21 cellular contexts compared by ENCODE assay signal in the genomic region with DNA sequence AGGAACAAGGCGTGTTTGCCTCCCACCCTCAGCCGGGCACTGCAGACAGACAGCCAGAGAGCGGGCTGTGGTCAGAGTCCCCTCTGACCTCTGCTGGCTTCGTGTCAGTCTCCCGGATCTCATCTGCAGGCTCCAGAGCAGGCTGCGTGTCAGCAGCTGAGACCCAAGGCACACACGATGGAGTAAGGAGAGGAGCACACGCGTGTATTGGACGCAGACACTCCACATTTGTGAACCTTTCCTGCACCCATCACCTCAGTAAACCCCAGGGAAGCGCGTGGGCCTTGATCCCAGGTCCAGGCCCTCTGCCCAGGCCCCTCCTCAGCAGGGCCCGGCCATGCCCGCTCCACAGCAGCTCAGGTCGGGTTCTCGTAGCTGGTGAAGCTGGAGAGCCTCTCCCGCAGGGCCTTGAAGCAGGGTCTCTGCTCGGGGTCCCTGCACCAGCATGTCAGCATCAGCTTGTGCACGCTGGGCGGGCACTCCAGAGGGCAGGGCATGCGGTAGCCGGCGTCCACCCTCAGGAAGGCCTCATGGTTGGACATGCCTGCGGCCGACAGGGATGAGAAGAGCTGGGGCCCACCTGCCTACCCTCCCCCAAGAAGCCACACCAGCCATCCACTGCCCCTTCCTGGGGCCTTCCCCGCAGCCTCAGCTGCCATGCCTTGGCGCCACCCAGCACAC. TPM values are rescaled to one million over a fixed set of nuclear protein-coding genes. Genes with fewer than 3 reads are reported as not detected.
A peak's percentile ranks its signal among the peaks of the same experiment; 100 is the strongest.
DNase-seq lines count a peak whose midpoint lies in the region; ATAC-seq, FAIRE-seq and TF ChIP-seq lines count a peak whose summit lies in the region.
"Had no signal": no experiment of that assay in that cellular context is flagged by ENCODE, and none has a peak within 500 bp of the region (broad histone marks: within the 10 kb centered on the region; RNA-seq: fewer than 3 reads in every experiment).

No MANE protein-coding gene starts in this region.

- TF ChIP-seq EP300 in HepG2 (IDR thresholded peaks at IDR 0.05; ENCODE audit: low read depth in 2 of 2, low read length in 2 of 2) (no peak), HepG2 (CRISPR knock-in tag; IDR thresholded peaks at IDR 0.05; ENCODE audit: borderline replicate concordance) (no peak)

- in situ Hi-C loops in HepG2 (cut with HindIII; ENCODE audit: extremely low pct_ligation_motif_present, low pct_unique_long_range_greater_than_20kb), result no loop called here

- no peak overlapping the region for H2AFZ ChIP-seq in HepG2 (ENCODE audit: low read length)

- POLR2A ChIA-PET in HepG2 (lab: Yijun Ruan, JAX), result interaction anchor here (0.6 to 1.0 kb wide), 2 partner anchors 8 to 124 kb away, joined by 3 to 4 read pairs; a partner anchor contains a TSS

- WGBS in HepG2 (ENCODE audit: low lambda C conversion rate), result 26% methylated on average over 19 of the region's 27 CpGs

- H3K9ac ChIP-seq in HepG2 (ENCODE audit: insufficient read depth, low read depth, low read length), result no peak overlapping the region

- no TSS peak for BruUV-seq in HepG2 (replicated peaks; lab: Mats Ljungman, UMichigan)

- H3K4me1 ChIP-seq in RWPE2 (ENCODE audit: insufficient read depth, poor library complexity, severe bottlenecking) (peaks cover 7% of the 10 kb centered on the region), HepG2 (ENCODE audit: insufficient read depth, low read length) (peaks cover 10% of the 10 kb centered on the region; the same call in 1 of the 2 replicates)

- CTCF ChIA-PET in HepG2 (lab: Yijun Ruan, JAX; ENCODE audit: low intra/inter-chr PET ratio, low total read pairs), result no interaction called here

- peaks cover 4% of the 10 kb centered on the region; the same call in 1 of the 2 replicates for H4K20me1 ChIP-seq in HepG2 (ENCODE audit: insufficient read depth, low read length)

- no peak overlapping the region for H3K27ac ChIP-seq in RWPE2 (ENCODE audit: poor library complexity, severe bottlenecking)
- H3K27ac ChIP-seq in HepG2 (ENCODE audit: extremely low read length, insufficient read depth, low read length), result no peak overlapping the region
- H3K27ac ChIP-seq: thoracic aorta had no signal

- DNase-seq in GM06990 (ENCODE audit: extremely low read depth, insufficient read length), result peak; percentile 30
- peak; percentile 88 for DNase-seq in RWPE2 (ENCODE audit: low spot score)
- DNase-seq in HepG2 (ENCODE audit: low spot score), result no peak
- DNase-seq in RKO (ENCODE audit: low spot score), result no peak
- DNase-seq: activated CD4-positive, alpha-beta T cell treated with anti-CD3 and anti-CD28 coated beads, Interleukin-2, amount 50 U/mL, for 4 hours; activated naive CD4-positive, alpha-beta T cell treated with Interleukin-2 at 50 U/mL for 16 hours; activated T-cell treated with anti-CD3 and anti-CD28 coated beads for 4 hours; GOT3; hypothalamus; kidney glomerular epithelial cell; MG63; NCI-H146; nephron progenitor cell had no signal

- H3K9me3 ChIP-seq in RWPE2 (ENCODE audit: severe bottlenecking) (no peaks in the 10 kb centered on the region), HepG2 (ENCODE audit: low read length) (no peaks in the 10 kb centered on the region)
- H3K9me3 ChIP-seq: MG63, thoracic aorta had no signal

- no peak for FAIRE-seq in HepG2 (lab: Jason Lieb, UNC)
- FAIRE-seq: astrocyte had no signal

- no peaks in the 10 kb centered on the region for H3K36me3 ChIP-seq in GM06990 (ENCODE audit: control insufficient read depth, insufficient read depth, low read length)
- H3K36me3 ChIP-seq in RWPE2 (ENCODE audit: low read depth), result peaks cover 20% of the 10 kb centered on the region
- no peaks in the 10 kb centered on the region for H3K36me3 ChIP-seq in HepG2 (replicated peaks in 1 of 2; ENCODE audit: control insufficient read depth in 1 of 2, insufficient read depth in 2 of 2, low read length in 2 of 2)
- H3K36me3 ChIP-seq: MG63, thoracic aorta had no signal

- H3K79me2 ChIP-seq in HepG2 (ENCODE audit: insufficient read depth, low read length), result no peaks in the 10 kb centered on the region

- TF ChIP-seq RAD21 in HepG2 (CRISPR knock-in tag; IDR thresholded peaks at IDR 0.05), result no peak

- no peak for TF ChIP-seq POLR2A in HepG2 (IDR thresholded peaks at IDR 0.05; ENCODE audit: insufficient read depth in 1 of 2, low read depth in 2 of 2, low read length in 2 of 2)

- no peaks in the 10 kb centered on the region for H3K27me3 ChIP-seq in GM06990 (replicated peaks; ENCODE audit: control insufficient read depth, insufficient read depth, low read length)
- no peaks in the 10 kb centered on the region for H3K27me3 ChIP-seq in RWPE2 (ENCODE audit: insufficient read depth, poor library complexity, severe bottlenecking)
- peaks cover 26 to 58% of the 10 kb centered on the region in 2 experiments; a peak in 4 of 5 replicates for H3K27me3 ChIP-seq in HepG2 (ENCODE audit: control insufficient read depth in 1 of 2, insufficient read depth in 2 of 2, low read length in 2 of 2)
- H3K27me3 ChIP-seq: MG63 had no signal

- TF ChIP-seq CTCF in GM06990 (IDR thresholded peaks at IDR 0.05; ENCODE audit: insufficient read depth, low read length, poor library complexity, severe bottlenecking) (no peak), RWPE2 (IDR thresholded peaks at IDR 0.05; ENCODE audit: poor library complexity, severe bottlenecking) (no peak), HepG2 (CRISPR knock-in tag; IDR thresholded peaks at IDR 0.05) (peak; percentile 12; the same call in 1 of the 2 replicates)

- no peak overlapping the region for H3K4me2 ChIP-seq in HepG2 (ENCODE audit: low read depth, low read length)

- H3K4me3 ChIP-seq in GM06990 (replicated peaks; ENCODE audit: low read depth, low read length), result no peak overlapping the region
- no peak overlapping the region for H3K4me3 ChIP-seq in RWPE2 (ENCODE audit: severe bottlenecking)
- no peak overlapping the region for H3K4me3 ChIP-seq in HepG2 (replicated peaks in 1 of 3; ENCODE audit: insufficient read depth in 1 of 3, low read depth in 2 of 3, low read length in 3 of 3)
- H3K4me3 ChIP-seq: MG63, thoracic aorta had no signal

- ATAC-seq in RWPE2 (ENCODE audit: low read depth) (peak; percentile 0), HepG2 (peak; percentile 53), GM19463 (IDR thresholded peaks at IDR 0.05; ENCODE audit: unreplicated experiment) (no peak), HG02973 (IDR thresholded peaks at IDR 0.05; ENCODE audit: unreplicated experiment) (no peak)
- ATAC-seq: stimulated activated memory B cell treated with anti-CD40 and anti-IgM and Interleukin-4, amounts not matched to agents 10 μg/mL and 1 μg/mL and 100 μg/mL, for 72 hours had no signal

- intact Hi-C loops in HepG2 (cut with micrococcal nuclease; ENCODE audit: unreplicated experiment), result no loop called here

RNA-seq across cellular contexts. Expression of a gene that starts 7.9 kb away (rescaled TPM):
- not detected in 2 replicates for total RNA-seq in HepG2 (2016; rRNA removed; fragmentation: Illumina TruSeq; extraction: Trizol)
- total RNA-seq in HepG2 (2016; cell fraction: cytosol; rRNA removed; fragmentation: Illumina TruSeq; extraction: Trizol; ENCODE audit: low read depth), result not detected in 2 replicates
- not detected in 2 replicates for total RNA-seq in HepG2 (2016; cell fraction: insoluble cytoplasmic fraction; rRNA removed; fragmentation: Illumina TruSeq; extraction: Trizol)
- total RNA-seq in HepG2 (2016; cell fraction: membrane; rRNA removed; fragmentation: Illumina TruSeq; extraction: Trizol), result not detected in 2 replicates
- not detected in 2 replicates for total RNA-seq in HepG2 (2016; cell fraction: nucleus; rRNA removed; fragmentation: Illumina TruSeq; extraction: Trizol)
- 0.07 and 0.08 TPM in 2 replicates for polyA plus RNA-seq in HepG2 (2011; rRNA removed)
- polyA plus RNA-seq in HepG2 (2011; cell fraction: cytosol; rRNA removed), result 0.05 and 0.08 TPM in 2 replicates
- 0.27 and 0.42 TPM in 2 replicates for polyA plus RNA-seq in HepG2 (2011; cell fraction: nucleus; rRNA removed)
- 0.09 and 0.11 TPM in 2 replicates for polyA plus RNA-seq in HepG2 (2012)
- polyA plus RNA-seq in HepG2 (2016; cell fraction: cytosol; fragmentation: Illumina TruSeq; extraction: Trizol; ENCODE audit: low read depth), result not detected in 2 replicates
- not detected in 2 replicates for polyA plus RNA-seq in HepG2 (2016; cell fraction: insoluble cytoplasmic fraction; fragmentation: Illumina TruSeq; extraction: Trizol; ENCODE audit: low read depth)
- polyA plus RNA-seq in HepG2 (2016; cell fraction: membrane; fragmentation: Illumina TruSeq; extraction: Trizol; ENCODE audit: low read depth), result not detected in 2 replicates
- polyA plus RNA-seq in HepG2 (2016; cell fraction: nucleus; fragmentation: Illumina TruSeq; extraction: Trizol; ENCODE audit: insufficient read depth, low read depth), result not detected in 2 replicates
- 0.18 and 9.4 TPM in 2 replicates for polyA minus RNA-seq in HepG2 (2011; rRNA and poly(A)+ RNA removed; ENCODE audit: low replicate concordance)
- not detected in 2 replicates for polyA minus RNA-seq in HepG2 (2011; cell fraction: cytosol; rRNA and poly(A)+ RNA removed)
- 0.12 and 0.13 TPM in 2 replicates for polyA minus RNA-seq in HepG2 (2011; cell fraction: nucleus; rRNA and poly(A)+ RNA removed)
- total RNA-seq: chondrocyte, Daoy had no signal

RNA-seq across cellular contexts. Expression of a gene that starts 8.8 kb away (rescaled TPM):
- total RNA-seq in HepG2 (2016; rRNA removed; fragmentation: Illumina TruSeq; extraction: Trizol), result 6.0 and 7.0 TPM in 2 replicates
- 21.9 and 23.8 TPM in 2 replicates for total RNA-seq in HepG2 (2016; cell fraction: cytosol; rRNA removed; fragmentation: Illumina TruSeq; extraction: Trizol; ENCODE audit: low read depth)
- 4.3 and 5.4 TPM in 2 replicates for total RNA-seq in HepG2 (2016; cell fraction: insoluble cytoplasmic fraction; rRNA removed; fragmentation: Illumina TruSeq; extraction: Trizol)
- 16.4 and 22.5 TPM in 2 replicates for total RNA-seq in HepG2 (2016; cell fraction: membrane; rRNA removed; fragmentation: Illumina TruSeq; extraction: Trizol)
- total RNA-seq in HepG2 (2016; cell fraction: nucleus; rRNA removed; fragmentation: Illumina TruSeq; extraction: Trizol), result 5.4 and 6.2 TPM in 2 replicates
- polyA plus RNA-seq in HepG2 (2011; rRNA removed), result 1.8 and 2.2 TPM in 2 replicates
- 2.4 and 6.2 TPM in 2 replicates for polyA plus RNA-seq in HepG2 (2011; cell fraction: cytosol; rRNA removed)
- polyA plus RNA-seq in HepG2 (2011; cell fraction: nucleus; rRNA removed), result 6.3 and 9.5 TPM in 2 replicates
- 12.0 and 18.6 TPM in 2 replicates for polyA plus RNA-seq in HepG2 (2012)
- 606 and 718 TPM in 2 replicates for polyA plus RNA-seq in HepG2 (2016; cell fraction: cytosol; fragmentation: Illumina TruSeq; extraction: Trizol; ENCODE audit: low read depth)
- polyA plus RNA-seq in HepG2 (2016; cell fraction: insoluble cytoplasmic fraction; fragmentation: Illumina TruSeq; extraction: Trizol; ENCODE audit: low read depth), result 42.4 and 57.7 TPM in 2 replicates
- 288 and 295 TPM in 2 replicates for polyA plus RNA-seq in HepG2 (2016; cell fraction: membrane; fragmentation: Illumina TruSeq; extraction: Trizol; ENCODE audit: low read depth)
- 40.1 and 40.2 TPM in 2 replicates for polyA plus RNA-seq in HepG2 (2016; cell fraction: nucleus; fragmentation: Illumina TruSeq; extraction: Trizol; ENCODE audit: insufficient read depth, low read depth)
- polyA minus RNA-seq in HepG2 (2011; rRNA and poly(A)+ RNA removed; ENCODE audit: low replicate concordance), result 8.4 and 13.9 TPM in 2 replicates
- polyA minus RNA-seq in HepG2 (2011; cell fraction: cytosol; rRNA and poly(A)+ RNA removed), result 15.8 and 39.4 TPM in 2 replicates
- polyA minus RNA-seq in HepG2 (2011; cell fraction: nucleus; rRNA and poly(A)+ RNA removed), result 4.5 and 4.8 TPM in 2 replicates

RNA-seq across cellular contexts. Expression of a gene that starts 18.2 kb away (rescaled TPM):
- not detected in 2 replicates for total RNA-seq in HepG2 (2016; rRNA removed; fragmentation: Illumina TruSeq; extraction: Trizol)
- total RNA-seq in HepG2 (2016; cell fraction: cytosol; rRNA removed; fragmentation: Illumina TruSeq; extraction: Trizol; ENCODE audit: low read depth), result not detected in 2 replicates
- not detected in 2 replicates for total RNA-seq in HepG2 (2016; cell fraction: insoluble cytoplasmic fraction; rRNA removed; fragmentation: Illumina TruSeq; extraction: Trizol)
- total RNA-seq in HepG2 (2016; cell fraction: membrane; rRNA removed; fragmentation: Illumina TruSeq; extraction: Trizol), result not detected in 2 replicates
- total RNA-seq in HepG2 (2016; cell fraction: nucleus; rRNA removed; fragmentation: Illumina TruSeq; extraction: Trizol), result not detected in 2 replicates
- 0.09 TPM in 1 of 2 replicates, not detected in the other for polyA plus RNA-seq in HepG2 (2011; rRNA removed)
- not detected in 2 replicates for polyA plus RNA-seq in HepG2 (2011; cell fraction: cytosol; rRNA removed)
- polyA plus RNA-seq in HepG2 (2011; cell fraction: nucleus; rRNA removed), result 0.10 and 0.37 TPM in 2 replicates
- polyA plus RNA-seq in HepG2 (2012), result 0.17 TPM in 1 of 2 replicates, not detected in the other
- not detected in 2 replicates for polyA plus RNA-seq in HepG2 (2016; cell fraction: cytosol; fragmentation: Illumina TruSeq; extraction: Trizol; ENCODE audit: low read depth)
- polyA plus RNA-seq in HepG2 (2016; cell fraction: insoluble cytoplasmic fraction; fragmentation: Illumina TruSeq; extraction: Trizol; ENCODE audit: low read depth), result not detected in 2 replicates
- not detected in 2 replicates for polyA plus RNA-seq in HepG2 (2016; cell fraction: membrane; fragmentation: Illumina TruSeq; extraction: Trizol; ENCODE audit: low read depth)
- polyA plus RNA-seq in HepG2 (2016; cell fraction: nucleus; fragmentation: Illumina TruSeq; extraction: Trizol; ENCODE audit: insufficient read depth, low read depth), result not detected in 2 replicates
- 0.28 TPM in 1 of 2 replicates, not detected in the other for polyA minus RNA-seq in HepG2 (2011; rRNA and poly(A)+ RNA removed; ENCODE audit: low replicate concordance)
- not detected in 2 replicates for polyA minus RNA-seq in HepG2 (2011; cell fraction: cytosol; rRNA and poly(A)+ RNA removed)
- not detected in 2 replicates for polyA minus RNA-seq in HepG2 (2011; cell fraction: nucleus; rRNA and poly(A)+ RNA removed)
- total RNA-seq: chondrocyte, Daoy, mesothelial cell of epicardium, thoracic aorta had no signal

RNA-seq across cellular contexts. Expression of a gene that starts 24.6 kb away (rescaled TPM):
- not detected in 2 replicates for total RNA-seq in HepG2 (2016; rRNA removed; fragmentation: Illumina TruSeq; extraction: Trizol)
- not detected in 2 replicates for total RNA-seq in HepG2 (2016; cell fraction: cytosol; rRNA removed; fragmentation: Illumina TruSeq; extraction: Trizol; ENCODE audit: low read depth)
- total RNA-seq in HepG2 (2016; cell fraction: insoluble cytoplasmic fraction; rRNA removed; fragmentation: Illumina TruSeq; extraction: Trizol), result not detected in 2 replicates
- not detected in 2 replicates for total RNA-seq in HepG2 (2016; cell fraction: membrane; rRNA removed; fragmentation: Illumina TruSeq; extraction: Trizol)
- not detected in 2 replicates for total RNA-seq in HepG2 (2016; cell fraction: nucleus; rRNA removed; fragmentation: Illumina TruSeq; extraction: Trizol)
- polyA plus RNA-seq in HepG2 (2011; rRNA removed), result 0.07 and 0.13 TPM in 2 replicates
- 0.19 and 0.23 TPM in 2 replicates for polyA plus RNA-seq in HepG2 (2011; cell fraction: cytosol; rRNA removed)
- polyA plus RNA-seq in HepG2 (2011; cell fraction: nucleus; rRNA removed), result 0.45 and 0.48 TPM in 2 replicates
- 0.05 TPM in 1 of 2 replicates, not detected in the other for polyA plus RNA-seq in HepG2 (2012)
- not detected in 2 replicates for polyA plus RNA-seq in HepG2 (2016; cell fraction: cytosol; fragmentation: Illumina TruSeq; extraction: Trizol; ENCODE audit: low read depth)
- not detected in 2 replicates for polyA plus RNA-seq in HepG2 (2016; cell fraction: insoluble cytoplasmic fraction; fragmentation: Illumina TruSeq; extraction: Trizol; ENCODE audit: low read depth)
- polyA plus RNA-seq in HepG2 (2016; cell fraction: membrane; fragmentation: Illumina TruSeq; extraction: Trizol; ENCODE audit: low read depth), result not detected in 2 replicates
- polyA plus RNA-seq in HepG2 (2016; cell fraction: nucleus; fragmentation: Illumina TruSeq; extraction: Trizol; ENCODE audit: insufficient read depth, low read depth), result not detected in 2 replicates
- polyA minus RNA-seq in HepG2 (2011; rRNA and poly(A)+ RNA removed; ENCODE audit: low replicate concordance), result 0.10 and 0.84 TPM in 2 replicates
- not detected in 2 replicates for polyA minus RNA-seq in HepG2 (2011; cell fraction: cytosol; rRNA and poly(A)+ RNA removed)
- polyA minus RNA-seq in HepG2 (2011; cell fraction: nucleus; rRNA and poly(A)+ RNA removed), result not detected in 2 replicates
- total RNA-seq: Daoy had no signal

RNA-seq across cellular contexts. Expression of a gene that starts 30.4 kb away (rescaled TPM):
- 0.36 and 0.44 TPM in 2 replicates for total RNA-seq in HepG2 (2016; rRNA removed; fragmentation: Illumina TruSeq; extraction: Trizol)
- total RNA-seq in HepG2 (2016; cell fraction: cytosol; rRNA removed; fragmentation: Illumina TruSeq; extraction: Trizol; ENCODE audit: low read depth), result 0.51 TPM in 1 of 2 replicates, not detected in the other
- total RNA-seq in HepG2 (2016; cell fraction: insoluble cytoplasmic fraction; rRNA removed; fragmentation: Illumina TruSeq; extraction: Trizol), result 0.18 and 0.37 TPM in 2 replicates
- total RNA-seq in HepG2 (2016; cell fraction: membrane; rRNA removed; fragmentation: Illumina TruSeq; extraction: Trizol), result 0.90 and 1.00 TPM in 2 replicates
- total RNA-seq in HepG2 (2016; cell fraction: nucleus; rRNA removed; fragmentation: Illumina TruSeq; extraction: Trizol), result 0.22 and 0.47 TPM in 2 replicates
- 0.87 and 1.8 TPM in 2 replicates for polyA plus RNA-seq in HepG2 (2011; rRNA removed)
- polyA plus RNA-seq in HepG2 (2011; cell fraction: cytosol; rRNA removed), result 1.6 and 1.7 TPM in 2 replicates
- polyA plus RNA-seq in HepG2 (2011; cell fraction: nucleus; rRNA removed), result 2.6 and 2.9 TPM in 2 replicates
- polyA plus RNA-seq in HepG2 (2012), result 1.0 and 4.0 TPM in 2 replicates
- 0.58 and 0.81 TPM in 2 replicates for polyA plus RNA-seq in HepG2 (2016; cell fraction: cytosol; fragmentation: Illumina TruSeq; extraction: Trizol; ENCODE audit: low read depth)
- 0.54 and 1.5 TPM in 2 replicates for polyA plus RNA-seq in HepG2 (2016; cell fraction: insoluble cytoplasmic fraction; fragmentation: Illumina TruSeq; extraction: Trizol; ENCODE audit: low read depth)
- polyA plus RNA-seq in HepG2 (2016; cell fraction: membrane; fragmentation: Illumina TruSeq; extraction: Trizol; ENCODE audit: low read depth), result 0.81 and 1.1 TPM in 2 replicates
- polyA plus RNA-seq in HepG2 (2016; cell fraction: nucleus; fragmentation: Illumina TruSeq; extraction: Trizol; ENCODE audit: insufficient read depth, low read depth), result 1.2 and 1.5 TPM in 2 replicates
- polyA minus RNA-seq in HepG2 (2011; rRNA and poly(A)+ RNA removed; ENCODE audit: low replicate concordance), result 1.4 and 21.5 TPM in 2 replicates
- polyA minus RNA-seq in HepG2 (2011; cell fraction: cytosol; rRNA and poly(A)+ RNA removed), result 1.1 and 3.3 TPM in 2 replicates
- 0.75 and 1.0 TPM in 2 replicates for polyA minus RNA-seq in HepG2 (2011; cell fraction: nucleus; rRNA and poly(A)+ RNA removed)

Comparison
In these comparisons a context has a peak if more than half of its experiments do, and no peak if none do; other contexts are left out.
1. DNase-seq: peak in GM06990 (single experiment) and RWPE2 (single experiment); none in HepG2 (single experiment) and RKO (single experiment).
2. ATAC-seq: peak in RWPE2 (single experiment) and HepG2 (single experiment); none in GM19463 (single experiment) and HG02973 (single experiment).